34 cellular contexts compared by ENCODE assay signal in genomic region chr1:89527750-89528381, GRCh38. TPM values are rescaled to one million over a fixed set of nuclear protein-coding genes. Genes with fewer than 3 reads are reported as not detected.
DNase-seq lines count a peak whose midpoint lies in the region; ATAC-seq, FAIRE-seq and TF ChIP-seq lines count a peak whose summit lies in the region.
"Had no signal": no experiment of that assay in that cellular context is flagged by ENCODE, and none has a peak within 500 bp of the region (broad histone marks: within the 10 kb centered on the region; RNA-seq: fewer than 3 reads in every experiment).

No MANE protein-coding gene starts in this region.

- CTCF ChIA-PET in HepG2 (lab: Yijun Ruan, JAX; ENCODE audit: low intra/inter-chr PET ratio, low total read pairs): no interaction called here

- no peak for FAIRE-seq in HepG2 (lab: Jason Lieb, UNC)
- no peak for FAIRE-seq in frontal cortex (lab: Jason Lieb, UNC)
- FAIRE-seq: bronchial epithelial cell had no signal

- H4K20me1 ChIP-seq in HepG2 (ENCODE audit: insufficient read depth, low read length) (no peaks in the 10 kb centered on the region), neural cell (ENCODE audit: insufficient read depth) (no peaks in the 10 kb centered on the region)

- 82% methylated on average over 2 of the region's 2 CpGs for WGBS in HepG2 (ENCODE audit: low lambda C conversion rate)
- WGBS in right lobe of liver (ENCODE audit: insufficient coverage, low coverage, low lambda C conversion rate, missing lambda C conversion rate): 92% methylated on average over 2 of the region's 2 CpGs

- no TSS peak for BruUV-seq in HepG2 (replicated peaks; lab: Mats Ljungman, UMichigan)

- no peak for TF ChIP-seq CTCF in HepG2 (CRISPR knock-in tag; IDR thresholded peaks at IDR 0.05)
- TF ChIP-seq CTCF in right lobe of liver (IDR thresholded peaks at IDR 0.05): no peak
- TF ChIP-seq CTCF in neural cell (IDR thresholded peaks at IDR 0.05; ENCODE audit: poor library complexity, severe bottlenecking): no peak
- TF ChIP-seq CTCF in nephron progenitor cell (IDR thresholded peaks at IDR 0.05): no peak

- H3K27ac ChIP-seq in HepG2 (ENCODE audit: extremely low read length, insufficient read depth, low read length): no peak overlapping the region
- no peak overlapping the region for H3K27ac ChIP-seq in right lobe of liver
- H3K27ac ChIP-seq in cingulate gyrus (ENCODE audit: low read depth, low read length): peak overlapping the region; percentile 76
- H3K27ac ChIP-seq in neural cell (ENCODE audit: low read length): no peak overlapping the region
- H3K27ac ChIP-seq: coronary artery, GM23248, heart right ventricle, lower lobe of right lung, upper lobe of right lung, WERI-Rb-1 had no signal

- H3K27ac Mint-ChIP-seq in nephron progenitor cell: no peak overlapping the region
- H3K27ac Mint-ChIP-seq: activated CD4-positive, alpha-beta T cell treated with anti-CD3 and anti-CD28 coated beads, Interleukin-2, amount 10 ng/mL, durations not matched to agents 24 days and 14 days; activated naive CD4-positive, alpha-beta T cell treated with anti-CD3 and anti-CD28 coated beads, Interleukin-2, amount 50 U/mL, for 72 hours; naive thymus-derived CD8-positive, alpha-beta T cell; stimulated activated effector memory CD8-positive, alpha-beta T cell treated with anti-CD3 and anti-CD28 coated beads, Interleukin-12 subunit alpha, Interleukin-12 subunit beta, amount 100 ng/mL, for 72 hours had no signal

- POLR2A ChIA-PET in HepG2 (lab: Yijun Ruan, JAX): no interaction called here

- in situ Hi-C loops in HepG2 (cut with HindIII; ENCODE audit: extremely low pct_ligation_motif_present, low pct_unique_long_range_greater_than_20kb): no loop called here

- peaks cover 30% of the 10 kb centered on the region for H3K79me2 ChIP-seq in HepG2 (ENCODE audit: insufficient read depth, low read length)
- peaks cover 13% of the 10 kb centered on the region for H3K79me2 ChIP-seq in neural cell (replicated peaks; ENCODE audit: insufficient read depth, low read length)

- H3K4me1 ChIP-seq in HepG2 (ENCODE audit: insufficient read depth, low read length) (peaks cover 59% of the 10 kb centered on the region), right lobe of liver (peaks cover 0 to 6% (median 0%) of the 10 kb centered on the region in 4 donors)

- TF ChIP-seq RAD21 in HepG2 (CRISPR knock-in tag; IDR thresholded peaks at IDR 0.05): no peak
- no peak for TF ChIP-seq RAD21 in neural cell (conservative IDR thresholded peaks at IDR 0.05)

- H3K27me3 ChIP-seq in HepG2 (ENCODE audit: control insufficient read depth in 1 of 2, insufficient read depth in 2 of 2, low read length in 2 of 2) (no peaks in the 10 kb centered on the region; a peak in 1 of 5 replicates), right lobe of liver (no peaks in the 10 kb centered on the region), neural cell (ENCODE audit: insufficient read depth, low read depth, low read length) (no peaks in the 10 kb centered on the region)
- H3K27me3 ChIP-seq: heart right ventricle, MG63, upper lobe of right lung had no signal

- TF ChIP-seq EP300 in HepG2 (IDR thresholded peaks at IDR 0.05; ENCODE audit: low read depth in 2 of 2, low read length in 2 of 2) (no peak), HepG2 (CRISPR knock-in tag; IDR thresholded peaks at IDR 0.05; ENCODE audit: borderline replicate concordance) (no peak), neural cell (conservative IDR thresholded peaks at IDR 0.05; ENCODE audit: poor library complexity, severe bottlenecking) (no peak)

- no peaks in the 10 kb centered on the region for H3K27me3 Mint-ChIP-seq in nephron progenitor cell (ENCODE audit: low read depth, poor library complexity)
- H3K27me3 Mint-ChIP-seq: activated CD4-positive, alpha-beta T cell treated with anti-CD3 and anti-CD28 coated beads, Interleukin-2, amount 10 ng/mL, durations not matched to agents 24 days and 14 days; naive thymus-derived CD8-positive, alpha-beta T cell had no signal

- intact Hi-C loops in HepG2 (cut with micrococcal nuclease; ENCODE audit: unreplicated experiment) (loop anchor here (10.0 kb wide), 1 partner anchor 633 kb away; the partner anchor contains the start of gene GTF2B), right lobe of liver (cut with DNase I) (no loop called here)

- H3K4me3 ChIP-seq in HepG2 (replicated peaks in 1 of 3; ENCODE audit: insufficient read depth in 1 of 3, low read depth in 2 of 3, low read length in 3 of 3) (no peak overlapping the region), right lobe of liver (no peak overlapping the region), neural cell (ENCODE audit: low read length) (peak overlapping the region; percentile 34)
- H3K4me3 ChIP-seq: coronary artery, GM23248, heart right ventricle, lower lobe of right lung, MG63, upper lobe of right lung had no signal

- DNase-seq in HepG2 (ENCODE audit: low spot score) (no peak), right lobe of liver (no peak), frontal cortex (ENCODE audit: low spot score in 2 of 2) (no peak), nephron progenitor cell (no peak)
- DNase-seq: 8988T; activated CD8-positive, alpha-beta memory T cell treated with anti-CD3 and anti-CD28 coated beads for 24 hours; activated effector memory CD4-positive, alpha-beta T cell treated with Interleukin-2 at 50 U/mL for 16 hours; DMS79 treated with DMSO at 0.1 percent for 48 hours; effector memory CD4-positive, alpha-beta T cell; GDM1; GM23248; heart right ventricle; lower lobe of right lung; MG63; naive thymus-derived CD8-positive, alpha-beta T cell; NCI-H1105; NCI-H187; NCI-H2171 treated with DMSO at 0.1 percent for 48 hours; NCI-H510A; SHP77 treated with DMSO at 0.1 percent for 48 hours; stimulated activated CD4-positive, alpha-beta T cell treated with anti-CD3 and anti-CD28 coated beads, Interleukin-15, amount 100 ng/mL, for 24 hours; T-helper 9 cell; upper lobe of right lung; WERI-Rb-1 had no signal

- no peaks in the 10 kb centered on the region for H3K9me2 ChIP-seq in neural cell (ENCODE audit: insufficient read depth, low read length)

- TF ChIP-seq POLR2A in HepG2 (IDR thresholded peaks at IDR 0.05; ENCODE audit: insufficient read depth in 1 of 2, low read depth in 2 of 2, low read length in 2 of 2) (no peak), right lobe of liver (IDR thresholded peaks at IDR 0.05) (no peak)

- H3K36me3 ChIP-seq in HepG2 (replicated peaks in 1 of 2; ENCODE audit: control insufficient read depth in 1 of 2, insufficient read depth in 2 of 2, low read length in 2 of 2) (no peaks in the 10 kb centered on the region), right lobe of liver (no peaks in the 10 kb centered on the region), neural cell (ENCODE audit: insufficient read depth, low read length) (peaks cover 12% of the 10 kb centered on the region)
- H3K36me3 ChIP-seq: lower lobe of right lung, MG63, upper lobe of right lung had no signal

- H3K9me3 ChIP-seq in HepG2 (ENCODE audit: low read length) (no peaks in the 10 kb centered on the region), right lobe of liver (no peaks in the 10 kb centered on the region), neural cell (ENCODE audit: low read length) (no peaks in the 10 kb centered on the region)
- H3K9me3 ChIP-seq: heart right ventricle, lower lobe of right lung, MG63, upper lobe of right lung had no signal

- peaks cover 22% of the 10 kb centered on the region for H3K36me3 Mint-ChIP-seq in nephron progenitor cell (ENCODE audit: low read depth)
- H3K36me3 Mint-ChIP-seq: stimulated activated effector memory CD8-positive, alpha-beta T cell treated with anti-CD3 and anti-CD28 coated beads, Interleukin-12 subunit alpha, Interleukin-12 subunit beta, amount 100 ng/mL, for 72 hours had no signal

- peaks cover 35% of the 10 kb centered on the region for H3K4me1 Mint-ChIP-seq in nephron progenitor cell

- no peak overlapping the region for H3K9ac ChIP-seq in HepG2 (ENCODE audit: insufficient read depth, low read depth, low read length)
- no peak overlapping the region for H3K9ac ChIP-seq in neural cell (ENCODE audit: low read length)
- H3K9ac ChIP-seq: GM23248 had no signal

- H2AFZ ChIP-seq in HepG2 (ENCODE audit: low read length) (no peak overlapping the region), neural cell (ENCODE audit: low read depth, low read length) (no peak overlapping the region)
- H2AFZ ChIP-seq: GM23248 had no signal

- no peaks in the 10 kb centered on the region for H3F3A ChIP-seq in neural cell (ENCODE audit: insufficient read depth, low read length, poor library complexity, severe bottlenecking)

- peaks cover 9% of the 10 kb centered on the region for H3K9me3 Mint-ChIP-seq in nephron progenitor cell
- H3K9me3 Mint-ChIP-seq: naive thymus-derived CD8-positive, alpha-beta T cell had no signal

- H3K4me2 ChIP-seq in HepG2 (ENCODE audit: low read depth, low read length): no peak overlapping the region
- peak overlapping the region; percentile 13 for H3K4me2 ChIP-seq in neural cell (ENCODE audit: low read length)

- H3K4me3 Mint-ChIP-seq in nephron progenitor cell: no peak overlapping the region
- H3K4me3 Mint-ChIP-seq: activated CD4-positive, alpha-beta T cell treated with anti-CD3 and anti-CD28 coated beads, Interleukin-2, amount 10 ng/mL, durations not matched to agents 24 days and 14 days; naive thymus-derived CD8-positive, alpha-beta T cell; stimulated activated effector memory CD8-positive, alpha-beta T cell treated with anti-CD3 and anti-CD28 coated beads, Interleukin-12 subunit alpha, Interleukin-12 subunit beta, amount 100 ng/mL, for 72 hours had no signal

- no peak for ATAC-seq in HepG2
- ATAC-seq in right lobe of liver: no peak
- no peak for ATAC-seq in GM21390 (IDR thresholded peaks at IDR 0.05; ENCODE audit: unreplicated experiment)
- ATAC-seq in HG02973 (IDR thresholded peaks at IDR 0.05; ENCODE audit: unreplicated experiment): no peak
- ATAC-seq: activated naive CD4-positive, alpha-beta T cell treated with anti-CD3 and anti-CD28 coated beads, Interleukin-2, amount 50 U/mL, for 72 hours; heart right ventricle; lower lobe of right lung; naive thymus-derived CD8-positive, alpha-beta T cell; Panc1; stimulated activated effector memory CD8-positive, alpha-beta T cell treated with anti-CD3 and anti-CD28 coated beads, Interleukin-12 subunit alpha, Interleukin-12 subunit beta, amount 100 ng/mL, for 72 hours; upper lobe of right lung had no signal

RNA-seq across cellular contexts. Expression of gene LRRC8B, which starts 3.2 kb away (rescaled TPM):
- total RNA-seq in HepG2 (2016; rRNA removed; fragmentation: Illumina TruSeq; extraction: Trizol): 7.6 and 9.2 TPM in 2 replicates
- total RNA-seq in HepG2 (2016; cell fraction: cytosol; rRNA removed; fragmentation: Illumina TruSeq; extraction: Trizol; ENCODE audit: low read depth): 1.1 and 1.4 TPM in 2 replicates
- total RNA-seq in HepG2 (2016; cell fraction: insoluble cytoplasmic fraction; rRNA removed; fragmentation: Illumina TruSeq; extraction: Trizol): 6.9 and 9.0 TPM in 2 replicates
- total RNA-seq in HepG2 (2016; cell fraction: membrane; rRNA removed; fragmentation: Illumina TruSeq; extraction: Trizol): 5.0 and 5.5 TPM in 2 replicates
- 6.7 and 7.5 TPM in 2 replicates for total RNA-seq in HepG2 (2016; cell fraction: nucleus; rRNA removed; fragmentation: Illumina TruSeq; extraction: Trizol)
- polyA plus RNA-seq in HepG2 (2011; rRNA removed): 4.9 TPM in 2 replicates
- polyA plus RNA-seq in HepG2 (2011; cell fraction: cytosol; rRNA removed): 5.2 and 6.2 TPM in 2 replicates
- polyA plus RNA-seq in HepG2 (2011; cell fraction: nucleus; rRNA removed): 3.8 and 4.7 TPM in 2 replicates
- polyA plus RNA-seq in HepG2 (2012): 4.1 and 4.3 TPM in 2 replicates
- 0.52 and 0.54 TPM in 2 replicates for polyA plus RNA-seq in HepG2 (2016; cell fraction: cytosol; fragmentation: Illumina TruSeq; extraction: Trizol; ENCODE audit: low read depth)
- polyA plus RNA-seq in HepG2 (2016; cell fraction: insoluble cytoplasmic fraction; fragmentation: Illumina TruSeq; extraction: Trizol; ENCODE audit: low read depth): 7.3 and 7.9 TPM in 2 replicates
- polyA plus RNA-seq in HepG2 (2016; cell fraction: membrane; fragmentation: Illumina TruSeq; extraction: Trizol; ENCODE audit: low read depth): 2.1 and 2.2 TPM in 2 replicates
- 6.1 and 6.2 TPM in 2 replicates for polyA plus RNA-seq in HepG2 (2016; cell fraction: nucleus; fragmentation: Illumina TruSeq; extraction: Trizol; ENCODE audit: insufficient read depth, low read depth)
- polyA minus RNA-seq in HepG2 (2011; rRNA and poly(A)+ RNA removed; ENCODE audit: low replicate concordance): 25.7 and 28.2 TPM in 2 replicates
- 10.6 and 10.9 TPM in 2 replicates for polyA minus RNA-seq in HepG2 (2011; cell fraction: cytosol; rRNA and poly(A)+ RNA removed)
- polyA minus RNA-seq in HepG2 (2011; cell fraction: nucleus; rRNA and poly(A)+ RNA removed): 12.4 and 17.7 TPM in 2 replicates
- total RNA-seq in right lobe of liver: 10 to 100 TPM in 1 of 6 experiments, 1 to 10 TPM in 5; 1.8 to 11.3 (median 4.7) TPM
- 13.0 and 15.9 TPM in 2 replicates for polyA plus RNA-seq in neural cell
- polyA minus RNA-seq in neural cell: 34.1 and 42.9 TPM in 2 replicates
- 39.1 TPM for total RNA-seq in frontal cortex
